ENCODE assay signal across 8 cellular contexts in the genomic region with DNA sequence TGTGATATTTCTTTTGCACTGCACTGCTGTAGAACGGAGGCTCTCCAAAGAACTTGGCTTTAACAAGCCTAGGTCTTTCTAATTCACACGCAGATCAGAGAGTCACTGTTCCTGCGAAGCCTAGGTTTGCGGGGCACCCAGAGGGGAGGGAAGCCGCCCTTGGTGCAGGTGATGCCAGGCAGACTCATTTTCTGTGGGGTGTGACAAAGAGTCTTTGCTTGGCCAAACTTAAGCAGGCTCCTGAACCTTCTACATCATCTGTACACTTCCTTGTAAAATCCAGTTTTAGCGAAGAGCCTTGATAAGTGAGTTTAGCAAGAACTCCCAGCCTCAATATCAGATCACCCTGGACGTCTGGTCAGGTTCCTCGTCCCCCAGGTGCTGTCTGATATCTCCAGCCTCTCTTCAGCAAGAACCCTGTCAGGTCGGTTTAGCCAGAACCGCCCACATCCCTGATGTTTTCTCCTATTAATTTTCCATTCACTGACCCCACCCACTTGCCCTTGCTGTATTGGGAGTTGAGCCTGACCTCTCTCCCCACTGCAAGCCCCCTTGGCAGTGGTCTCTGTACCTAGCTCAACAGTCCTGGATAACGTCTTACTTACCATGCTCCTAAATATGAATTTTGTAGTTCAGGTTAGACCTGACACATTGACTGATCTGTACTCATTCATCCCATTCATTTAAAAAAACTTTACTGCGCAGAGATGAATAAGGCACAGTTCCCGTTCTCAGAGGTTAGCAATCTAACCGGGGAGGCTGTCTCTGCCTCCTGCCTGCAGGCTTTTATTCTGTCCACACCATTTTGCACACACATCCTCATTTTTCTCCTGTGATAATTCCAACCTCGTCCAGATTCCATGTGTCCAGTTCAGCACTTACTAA. TPM values are rescaled to one million over a fixed set of nuclear protein-coding genes. Genes with fewer than 3 reads are reported as not detected.
A peak's percentile ranks its signal among the peaks of the same experiment; 100 is the strongest.
DNase-seq lines count a peak whose midpoint lies in the region; ATAC-seq and TF ChIP-seq lines count a peak whose summit lies in the region.

No MANE protein-coding gene starts in this region.

- H4K20me1 ChIP-seq in neural cell (ENCODE audit: insufficient read depth), result no peaks in the 10 kb centered on the region

- H3K79me2 ChIP-seq in neural cell (replicated peaks; ENCODE audit: insufficient read depth, low read length), result peaks cover 19% of the 10 kb centered on the region

- in situ Hi-C loops in KBM-7 (cut with MboI; ENCODE audit: low pct_unique_long_range_greater_than_20kb, low sequenced_read_pairs), result no loop called here

- no peak for TF ChIP-seq RAD21 in neural cell (conservative IDR thresholded peaks at IDR 0.05)

- H3K9ac ChIP-seq in neural cell (ENCODE audit: low read length), result no peak overlapping the region

- peaks cover 12% of the 10 kb centered on the region for H3K27me3 Mint-ChIP-seq in activated CD8-positive, alpha-beta T cell treated with anti-CD3 and anti-CD28 coated beads, Interleukin-2, amount 10 ng/mL, durations not matched to agents 7 days and 5 days (ENCODE audit: low read depth)

- CTCF ChIA-PET in activated CD8-positive, alpha-beta T cell treated with anti-CD3 and anti-CD28 coated beads, Interleukin-2, amount 10 ng/mL, durations not matched to agents 7 days and 5 days (lab: Charles Lee), result interaction anchor here (1.0 to 1.6 kb wide), 2 partner anchors 37 to 158 kb away, joined by 3 read pairs; no protein-coding TSS in a partner anchor

- POLR2A ChIA-PET in activated CD8-positive, alpha-beta T cell treated with anti-CD3 and anti-CD28 coated beads, Interleukin-2, amount 10 ng/mL, durations not matched to agents 7 days and 5 days (lab: Charles Lee), result interaction anchor here (1.5 kb wide), 1 partner anchor 147 kb away, joined by 3 read pairs; no protein-coding TSS in a partner anchor

- no peaks in the 10 kb centered on the region for H3K9me3 Mint-ChIP-seq in activated CD8-positive, alpha-beta T cell treated with anti-CD3 and anti-CD28 coated beads, Interleukin-2, amount 10 ng/mL, durations not matched to agents 7 days and 5 days (ENCODE audit: insufficient read depth)

- peak; percentile 38 for DNase-seq in DMS79 treated with DMSO at 0.1 percent for 48 hours (lab: John Stamatoyannopoulos, UW)
- no peak for DNase-seq in DMS79 (lab: John Stamatoyannopoulos, UW)
- peak; percentile 38 for DNase-seq in KBM-7
- no peak for DNase-seq in activated CD8-positive, alpha-beta T cell treated with anti-CD3 and anti-CD28 coated beads, Interleukin-2, amount 10 ng/mL, durations not matched to agents 7 days and 5 days
- no peak for DNase-seq in SKM-1 treated with dmso at 0.1 percent for 144 hours (lab: John Stamatoyannopoulos, UW; ENCODE audit: unreplicated experiment)
- DNase-seq in Ammon's horn (ENCODE audit: low spot score), result no peak

- no peaks in the 10 kb centered on the region for H3K9me3 ChIP-seq in neural cell (ENCODE audit: low read length)

- H3F3A ChIP-seq in neural cell (ENCODE audit: insufficient read depth, low read length, poor library complexity, severe bottlenecking), result no peaks in the 10 kb centered on the region

- TF ChIP-seq EP300 in neural cell (conservative IDR thresholded peaks at IDR 0.05; ENCODE audit: poor library complexity, severe bottlenecking), result no peak

- peaks cover 27% of the 10 kb centered on the region for H3K4me1 Mint-ChIP-seq in activated CD8-positive, alpha-beta T cell treated with anti-CD3 and anti-CD28 coated beads, Interleukin-2, amount 10 ng/mL, durations not matched to agents 7 days and 5 days (ENCODE audit: low read depth)

- H2AFZ ChIP-seq in neural cell (ENCODE audit: low read depth, low read length), result no peak overlapping the region

- peak overlapping the region; percentile 52 for H3K4me3 ChIP-seq in neural cell (ENCODE audit: low read length)

- no peak for TF ChIP-seq CTCF in neural cell (IDR thresholded peaks at IDR 0.05; ENCODE audit: poor library complexity, severe bottlenecking)

- no peak for ATAC-seq in activated CD8-positive, alpha-beta T cell treated with anti-CD3 and anti-CD28 coated beads, Interleukin-2, amount 10 ng/mL, durations not matched to agents 7 days and 5 days
- ATAC-seq in HG03135 (IDR thresholded peaks at IDR 0.05; ENCODE audit: unreplicated experiment), result no peak

- no peak overlapping the region for H3K27ac ChIP-seq in neural cell (ENCODE audit: low read length)

- no peaks in the 10 kb centered on the region for H3K27me3 ChIP-seq in neural cell (ENCODE audit: insufficient read depth, low read depth, low read length)

- peak overlapping the region; percentile 68 for H3K4me3 Mint-ChIP-seq in activated CD8-positive, alpha-beta T cell treated with anti-CD3 and anti-CD28 coated beads, Interleukin-2, amount 10 ng/mL, durations not matched to agents 7 days and 5 days

- no peak overlapping the region for H3K27ac Mint-ChIP-seq in activated CD8-positive, alpha-beta T cell treated with anti-CD3 and anti-CD28 coated beads, Interleukin-2, amount 10 ng/mL, durations not matched to agents 7 days and 5 days

- peak overlapping the region; percentile 67 for H3K4me2 ChIP-seq in neural cell (ENCODE audit: low read length)

- no peaks in the 10 kb centered on the region for H3K36me3 ChIP-seq in neural cell (ENCODE audit: insufficient read depth, low read length)

- no peaks in the 10 kb centered on the region for H3K36me3 Mint-ChIP-seq in activated CD8-positive, alpha-beta T cell treated with anti-CD3 and anti-CD28 coated beads, Interleukin-2, amount 10 ng/mL, durations not matched to agents 7 days and 5 days (ENCODE audit: low read depth)

- no peaks in the 10 kb centered on the region for H3K9me2 ChIP-seq in neural cell (ENCODE audit: insufficient read depth, low read length)

TF ChIP-seq in neural cell, 6 proteins besides CTCF, POLR2A, EP300 and RAD21:
- TF ChIP-seq MXI1 (conservative IDR thresholded peaks at IDR 0.05; ENCODE audit: poor library complexity, severe bottlenecking) (no peak), POLR2AphosphoS5 (IDR thresholded peaks at IDR 0.05) (no peak), EZH2 (IDR thresholded peaks at IDR 0.05; ENCODE audit: borderline replicate concordance, insufficient read depth, low read length, poor library complexity, severe bottlenecking) (no peak), SMC3 (conservative IDR thresholded peaks at IDR 0.05; ENCODE audit: poor library complexity) (no peak), TAF1 (IDR thresholded peaks at IDR 0.05; ENCODE audit: low read depth) (no peak)
- TF ChIP-seq, protein P1, sequence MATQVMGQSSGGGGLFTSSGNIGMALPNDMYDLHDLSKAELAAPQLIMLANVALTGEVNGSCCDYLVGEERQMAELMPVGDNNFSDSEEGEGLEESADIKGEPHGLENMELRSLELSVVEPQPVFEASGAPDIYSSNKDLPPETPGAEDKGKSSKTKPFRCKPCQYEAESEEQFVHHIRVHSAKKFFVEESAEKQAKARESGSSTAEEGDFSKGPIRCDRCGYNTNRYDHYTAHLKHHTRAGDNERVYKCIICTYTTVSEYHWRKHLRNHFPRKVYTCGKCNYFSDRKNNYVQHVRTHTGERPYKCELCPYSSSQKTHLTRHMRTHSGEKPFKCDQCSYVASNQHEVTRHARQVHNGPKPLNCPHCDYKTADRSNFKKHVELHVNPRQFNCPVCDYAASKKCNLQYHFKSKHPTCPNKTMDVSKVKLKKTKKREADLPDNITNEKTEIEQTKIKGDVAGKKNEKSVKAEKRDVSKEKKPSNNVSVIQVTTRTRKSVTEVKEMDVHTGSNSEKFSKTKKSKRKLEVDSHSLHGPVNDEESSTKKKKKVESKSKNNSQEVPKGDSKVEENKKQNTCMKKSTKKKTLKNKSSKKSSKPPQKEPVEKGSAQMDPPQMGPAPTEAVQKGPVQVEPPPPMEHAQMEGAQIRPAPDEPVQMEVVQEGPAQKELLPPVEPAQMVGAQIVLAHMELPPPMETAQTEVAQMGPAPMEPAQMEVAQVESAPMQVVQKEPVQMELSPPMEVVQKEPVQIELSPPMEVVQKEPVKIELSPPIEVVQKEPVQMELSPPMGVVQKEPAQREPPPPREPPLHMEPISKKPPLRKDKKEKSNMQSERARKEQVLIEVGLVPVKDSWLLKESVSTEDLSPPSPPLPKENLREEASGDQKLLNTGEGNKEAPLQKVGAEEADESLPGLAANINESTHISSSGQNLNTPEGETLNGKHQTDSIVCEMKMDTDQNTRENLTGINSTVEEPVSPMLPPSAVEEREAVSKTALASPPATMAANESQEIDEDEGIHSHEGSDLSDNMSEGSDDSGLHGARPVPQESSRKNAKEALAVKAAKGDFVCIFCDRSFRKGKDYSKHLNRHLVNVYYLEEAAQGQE (IDR thresholded peaks at IDR 0.05; ENCODE audit: borderline replicate concordance), result no peak
TF ChIP-seq in neural cell: peak in this region for 0.

RNA-seq across cellular contexts. Expression of a gene that starts 0.9 kb away (rescaled TPM):
- 10 to 100 TPM; 29.3 to 31.9 TPM for total RNA-seq in activated CD8-positive, alpha-beta T cell treated with anti-CD3 and anti-CD28 coated beads, Interleukin-2, amount 10 ng/mL, durations not matched to agents 7 days and 5 days
- polyA plus RNA-seq in neural cell, result 89.4 and 92.3 TPM in 2 replicates
- 46.1 and 46.3 TPM in 2 replicates for polyA minus RNA-seq in neural cell

RNA-seq across cellular contexts. Expression of a gene that starts 54.7 kb away (rescaled TPM):
- total RNA-seq in activated CD8-positive, alpha-beta T cell treated with anti-CD3 and anti-CD28 coated beads, Interleukin-2, amount 10 ng/mL, durations not matched to agents 7 days and 5 days, result 10 to 100 TPM; 20.3 to 21.5 TPM
- polyA plus RNA-seq in neural cell, result 58.5 and 88.2 TPM in 2 replicates
- 233 and 257 TPM in 2 replicates for polyA minus RNA-seq in neural cell

Comparison
In these comparisons a context has a peak if more than half of its experiments do, and no peak if none do; other contexts are left out.
1. DNase-seq: peak in DMS79 treated with DMSO at 0.1 percent for 48 hours (single experiment) and KBM-7 (single experiment); none in DMS79 (single experiment), activated CD8-positive, alpha-beta T cell treated with anti-CD3 and anti-CD28 coated beads, Interleukin-2, amount 10 ng/mL, durations not matched to agents 7 days and 5 days (single experiment), SKM-1 treated with dmso at 0.1 percent for 144 hours (single experiment) and Ammon's horn (single experiment).